Comparison of ENCODE assay signal across 8 cellular contexts in the genomic region with DNA sequence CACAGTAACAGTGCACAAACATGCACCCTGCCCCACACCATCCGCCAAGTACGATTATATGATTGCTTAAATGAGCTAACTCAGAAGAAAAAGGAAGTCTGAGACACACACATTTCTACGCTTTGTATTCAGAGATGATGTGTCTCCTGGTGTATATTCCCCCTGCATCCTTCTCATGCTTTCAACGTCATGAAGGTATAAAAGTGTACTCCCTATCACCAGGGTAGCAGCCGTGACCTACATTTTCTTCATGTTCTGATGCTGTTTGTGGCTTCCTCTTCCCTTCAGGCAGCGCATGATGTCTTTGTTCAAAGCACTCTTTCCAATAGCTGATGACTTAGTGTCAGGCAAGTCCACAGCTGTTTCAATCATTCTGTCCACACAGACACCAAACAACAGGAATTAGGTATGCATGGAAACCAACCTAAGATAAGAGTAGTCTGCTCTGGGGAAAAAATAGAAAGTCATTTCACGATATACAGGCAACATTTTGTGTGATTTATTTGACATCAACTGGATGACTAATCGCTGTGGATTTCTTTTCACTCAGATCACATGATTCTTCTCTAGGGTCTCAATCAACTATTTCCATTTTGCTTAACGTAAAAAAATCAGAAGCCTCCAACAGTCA.
DNase-seq lines count a peak whose midpoint lies in the region; ATAC-seq and TF ChIP-seq lines count a peak whose summit lies in the region.

No MANE protein-coding gene starts in this region.

- H3K36me3 ChIP-seq in muscle layer of duodenum (ENCODE audit: control insufficient read depth in 1 of 2, insufficient read depth in 2 of 2, low read length in 2 of 2): no peaks in the 10 kb centered on the region
- no peaks in the 10 kb centered on the region for H3K36me3 ChIP-seq in urinary bladder (ENCODE audit: insufficient read depth)

- no peak for ATAC-seq in HG02678 (IDR thresholded peaks at IDR 0.05; ENCODE audit: unreplicated experiment)

- no peaks in the 10 kb centered on the region for H3K27me3 ChIP-seq in muscle layer of duodenum (ENCODE audit: low read depth, low read length)

- H3K27ac ChIP-seq in muscle layer of duodenum (ENCODE audit: low read length) (peak overlapping the region; percentile 33), urinary bladder (ENCODE audit: low read depth) (peak overlapping the region; percentile 5)

- H3K4me1 ChIP-seq in muscle layer of duodenum (ENCODE audit: control insufficient read depth in 1 of 2, insufficient read depth in 2 of 2, low read length in 2 of 2) (no peaks in the 10 kb centered on the region), urinary bladder (ENCODE audit: insufficient read depth) (peaks cover 2% of the 10 kb centered on the region)

- in situ Hi-C loops in astrocyte of the spinal cord (cut with HindIII; ENCODE audit: low sequenced_read_pairs): no loop called here

- H3K9me3 ChIP-seq in muscle layer of duodenum (ENCODE audit: control insufficient read depth in 1 of 2, low read length in 2 of 2): no peaks in the 10 kb centered on the region

- DNase-seq in H4 (ENCODE audit: low spot score) (peak; percentile 65), T follicular helper cell (ENCODE audit: low read depth) (peak; percentile 73), astrocyte of the spinal cord (ENCODE audit: low read depth, low spot score) (peak; percentile 75), ureter (ENCODE audit: low spot score) (no peak), NCI-H526 (lab: John Stamatoyannopoulos, UW) (no peak)

- no peak for TF ChIP-seq CTCF in astrocyte of the spinal cord (IDR thresholded peaks at IDR 0.05; ENCODE audit: low read depth, low read length)

- 48% methylated on average over 9 of the region's 9 CpGs for WGBS in urinary bladder

- H3K4me3 ChIP-seq in astrocyte of the spinal cord (ENCODE audit: low read depth, low read length): no peak overlapping the region
- H3K4me3 ChIP-seq in muscle layer of duodenum (ENCODE audit: low read depth in 1 of 2, low read length in 2 of 2): no peak overlapping the region
- H3K4me3 ChIP-seq in urinary bladder (ENCODE audit: low read depth, low read length): no peak overlapping the region

Comparison
In these comparisons a context has a peak if more than half of its experiments do, and no peak if none do; other contexts are left out.
1. DNase-seq: peak in H4 (single experiment), T follicular helper cell (single experiment) and astrocyte of the spinal cord (single experiment); none in ureter (single experiment) and NCI-H526 (0 of 2).